In genomic region chr12:52836042-52836466, GRCh38 we compare ENCODE assay signal across 1 cellular context.
TF ChIP-seq lines count a peak whose summit lies in the region.

No MANE protein-coding gene starts in this region.

TF ChIP-seq in K562, 482 proteins besides CTCF, POLR2A, EP300 and RAD21 (continues in another document):
- TF ChIP-seq PBX2 (CRISPR knock-in tag; IDR thresholded peaks at IDR 0.05; ENCODE audit: low read depth): no peak
- no peak for TF ChIP-seq PBX2 (tag; conservative IDR thresholded peaks at IDR 0.05; ENCODE audit: low read depth)
- peak; percentile 69 for TF ChIP-seq SMARCE1 (IDR thresholded peaks at IDR 0.05)
- TF ChIP-seq STAG1 (CRISPR knock-in tag; IDR thresholded peaks at IDR 0.05; ENCODE audit: borderline replicate concordance): no peak
- TF ChIP-seq BRD9 (IDR thresholded peaks at IDR 0.05; ENCODE audit: low read depth, partially characterized antibody): no peak
- 0 out of 2 replicates have a peak, but pooled peaks have one; percentile 24 for TF ChIP-seq POLR2G (IDR thresholded peaks at IDR 0.05; ENCODE audit: low read depth, low read length)
- TF ChIP-seq NEUROD1 (IDR thresholded peaks at IDR 0.05; ENCODE audit: borderline replicate concordance, low read depth, low read length, partially characterized antibody): peak; percentile 59
- TF ChIP-seq JUN (IDR thresholded peaks at IDR 0.05; ENCODE audit: borderline replicate concordance, low read depth, low read length): peak; percentile 78
- TF ChIP-seq JUN (CRISPR knock-in tag; IDR thresholded peaks at IDR 0.05; ENCODE audit: borderline replicate concordance): no peak
- no peak for TF ChIP-seq UBTF (IDR thresholded peaks at IDR 0.05; ENCODE audit: borderline replicate concordance in 1 of 2, low read depth in 2 of 2, low read length in 2 of 2)
- 0 out of 2 replicates have a peak, but pooled peaks have one; percentile 18 for TF ChIP-seq NCOR1 (IDR thresholded peaks at IDR 0.05)
- peak in 1 of 2 experiments; percentile 12; a peak in 1 of 4 replicates for TF ChIP-seq TRIM24 (IDR thresholded peaks at IDR 0.05)
- TF ChIP-seq, protein P1, sequence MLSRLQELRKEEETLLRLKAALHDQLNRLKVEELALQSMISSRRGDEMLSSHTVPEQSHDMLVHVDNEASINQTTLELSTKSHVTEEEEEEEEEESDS (CRISPR knock-in tag; IDR thresholded peaks at IDR 0.05): no peak
- TF ChIP-seq TARDBP (IDR thresholded peaks at IDR 0.05): 0 out of 2 replicates have a peak, but pooled peaks have one; percentile 25
- TF ChIP-seq ZNF408 (CRISPR knock-in tag; IDR thresholded peaks at IDR 0.05; ENCODE audit: low read depth): no peak
- TF ChIP-seq SMARCA4 (IDR thresholded peaks at IDR 0.05): peak; percentile 71; the same call in 1 of the 2 replicates
- no peak for TF ChIP-seq PML (IDR thresholded peaks at IDR 0.05; ENCODE audit: low read length)
- TF ChIP-seq RNF2 (IDR thresholded peaks at IDR 0.05): peak; percentile 50; the same call in 1 of the 2 replicates
- no peak for TF ChIP-seq CTCFL (IDR thresholded peaks at IDR 0.05; ENCODE audit: borderline replicate concordance, insufficient read depth, low read depth, low read length, poor library complexity, severe bottlenecking)
- TF ChIP-seq, protein P2, sequence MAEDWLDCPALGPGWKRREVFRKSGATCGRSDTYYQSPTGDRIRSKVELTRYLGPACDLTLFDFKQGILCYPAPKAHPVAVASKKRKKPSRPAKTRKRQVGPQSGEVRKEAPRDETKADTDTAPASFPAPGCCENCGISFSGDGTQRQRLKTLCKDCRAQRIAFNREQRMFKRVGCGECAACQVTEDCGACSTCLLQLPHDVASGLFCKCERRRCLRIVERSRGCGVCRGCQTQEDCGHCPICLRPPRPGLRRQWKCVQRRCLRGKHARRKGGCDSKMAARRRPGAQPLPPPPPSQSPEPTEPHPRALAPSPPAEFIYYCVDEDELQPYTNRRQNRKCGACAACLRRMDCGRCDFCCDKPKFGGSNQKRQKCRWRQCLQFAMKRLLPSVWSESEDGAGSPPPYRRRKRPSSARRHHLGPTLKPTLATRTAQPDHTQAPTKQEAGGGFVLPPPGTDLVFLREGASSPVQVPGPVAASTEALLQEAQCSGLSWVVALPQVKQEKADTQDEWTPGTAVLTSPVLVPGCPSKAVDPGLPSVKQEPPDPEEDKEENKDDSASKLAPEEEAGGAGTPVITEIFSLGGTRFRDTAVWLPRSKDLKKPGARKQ (CRISPR knock-in tag; IDR thresholded peaks at IDR 0.05): no peak
- 0 out of 2 replicates have a peak, but pooled peaks have one; percentile 40 for TF ChIP-seq LEF1 (IDR thresholded peaks at IDR 0.05)
- 0 out of 2 replicates have a peak, but pooled peaks have one; percentile 17 for TF ChIP-seq SAFB (IDR thresholded peaks at IDR 0.05; ENCODE audit: borderline replicate concordance, low read depth, low read length)
- TF ChIP-seq NRF1 (conservative IDR thresholded peaks at IDR 0.05 in 1 of 2, IDR thresholded peaks at IDR 0.05 in 1 of 2): 0 out of 4 replicates have a peak, but pooled peaks of 1 of the 2 experiments have one; percentile 22
- peak; percentile 67 for TF ChIP-seq ETV1 (tag; conservative IDR thresholded peaks at IDR 0.05; ENCODE audit: low read depth)
- TF ChIP-seq DPF2 (IDR thresholded peaks at IDR 0.05): peak; percentile 61; the same call in 1 of the 2 replicates
- TF ChIP-seq GATA2 (CRISPR knock-in tag; IDR thresholded peaks at IDR 0.05): no peak
- no peak for TF ChIP-seq ZBED1 (IDR thresholded peaks at IDR 0.05)
- peak; percentile 37; the same call in 1 of the 2 replicates for TF ChIP-seq RBFOX2 (IDR thresholded peaks at IDR 0.05; ENCODE audit: low read depth, low read length)
- peak; percentile 43 for TF ChIP-seq VEZF1 (CRISPR knock-in tag; IDR thresholded peaks at IDR 0.05)
- peak in 1 of 2 experiments; percentile 50; a peak in 1 of 4 replicates for TF ChIP-seq HDAC1 (IDR thresholded peaks at IDR 0.05)
- TF ChIP-seq ZBTB2 (IDR thresholded peaks at IDR 0.05): peak; percentile 56; the same call in 1 of the 2 replicates
- peak; percentile 64; the same call in 1 of the 2 replicates for TF ChIP-seq ZBTB17 (CRISPR knock-in tag; IDR thresholded peaks at IDR 0.05)
- TF ChIP-seq CBFA2T3 (IDR thresholded peaks at IDR 0.05): peak; percentile 65
- no peak for TF ChIP-seq CC2D1A (IDR thresholded peaks at IDR 0.05)
- peak; percentile 70; the same call in 1 of the 2 replicates for TF ChIP-seq ETV5 (CRISPR knock-in tag; IDR thresholded peaks at IDR 0.05; ENCODE audit: low read depth)
- peak; percentile 66 for TF ChIP-seq CREM (IDR thresholded peaks at IDR 0.05; ENCODE audit: low read depth)
- TF ChIP-seq, protein P3, sequence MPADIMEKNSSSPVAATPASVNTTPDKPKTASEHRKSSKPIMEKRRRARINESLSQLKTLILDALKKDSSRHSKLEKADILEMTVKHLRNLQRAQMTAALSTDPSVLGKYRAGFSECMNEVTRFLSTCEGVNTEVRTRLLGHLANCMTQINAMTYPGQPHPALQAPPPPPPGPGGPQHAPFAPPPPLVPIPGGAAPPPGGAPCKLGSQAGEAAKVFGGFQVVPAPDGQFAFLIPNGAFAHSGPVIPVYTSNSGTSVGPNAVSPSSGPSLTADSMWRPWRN (IDR thresholded peaks at IDR 0.05; ENCODE audit: low read depth): no peak
- no peak for TF ChIP-seq ZNF507 (tag; conservative IDR thresholded peaks at IDR 0.05)
- TF ChIP-seq PTTG1 (tag; IDR thresholded peaks at IDR 0.05; ENCODE audit: low read depth): no peak
- TF ChIP-seq, protein P4, sequence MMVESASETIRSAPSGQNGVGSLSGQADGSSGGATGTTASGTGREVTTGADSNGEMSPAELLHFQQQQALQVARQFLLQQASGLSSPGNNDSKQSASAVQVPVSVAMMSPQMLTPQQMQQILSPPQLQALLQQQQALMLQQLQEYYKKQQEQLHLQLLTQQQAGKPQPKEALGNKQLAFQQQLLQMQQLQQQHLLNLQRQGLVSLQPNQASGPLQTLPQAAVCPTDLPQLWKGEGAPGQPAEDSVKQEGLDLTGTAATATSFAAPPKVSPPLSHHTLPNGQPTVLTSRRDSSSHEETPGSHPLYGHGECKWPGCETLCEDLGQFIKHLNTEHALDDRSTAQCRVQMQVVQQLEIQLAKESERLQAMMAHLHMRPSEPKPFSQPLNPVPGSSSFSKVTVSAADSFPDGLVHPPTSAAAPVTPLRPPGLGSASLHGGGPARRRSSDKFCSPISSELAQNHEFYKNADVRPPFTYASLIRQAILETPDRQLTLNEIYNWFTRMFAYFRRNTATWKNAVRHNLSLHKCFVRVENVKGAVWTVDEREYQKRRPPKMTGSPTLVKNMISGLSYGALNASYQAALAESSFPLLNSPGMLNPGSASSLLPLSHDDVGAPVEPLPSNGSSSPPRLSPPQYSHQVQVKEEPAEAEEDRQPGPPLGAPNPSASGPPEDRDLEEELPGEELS (CRISPR knock-in tag; IDR thresholded peaks at IDR 0.05; ENCODE audit: borderline replicate concordance): no peak
- peak; percentile 74 for TF ChIP-seq ATF3 (IDR thresholded peaks at IDR 0.05)
- TF ChIP-seq ATF3 (CRISPR knock-in tag; conservative IDR thresholded peaks at IDR 0.05): no peak
- TF ChIP-seq CBFA2T2 (conservative IDR thresholded peaks at IDR 0.05): peak; percentile 30; the same call in 1 of the 2 replicates
- peak; percentile 82 for TF ChIP-seq FOSL1 (tag; conservative IDR thresholded peaks at IDR 0.05)
- peak; percentile 75 for TF ChIP-seq ARID1B (IDR thresholded peaks at IDR 0.05)
- no peak for TF ChIP-seq C11orf30 (IDR thresholded peaks at IDR 0.05; ENCODE audit: low read depth)
- TF ChIP-seq RCOR1 (IDR thresholded peaks at IDR 0.05; ENCODE audit: borderline replicate concordance in 1 of 2, low read depth in 2 of 2, low read length in 2 of 2): no peak
- peak; percentile 61 for TF ChIP-seq JUND (IDR thresholded peaks at IDR 0.05; ENCODE audit: borderline replicate concordance, low read depth, low read length)
- peak; percentile 39; the same call in 1 of the 3 replicates for TF ChIP-seq JUND (tag; IDR thresholded peaks at IDR 0.05; ENCODE audit: borderline replicate concordance, low read depth, low read length)
- TF ChIP-seq ZNF584 (CRISPR knock-in tag; IDR thresholded peaks at IDR 0.05; ENCODE audit: low read depth): peak; percentile 17; the same call in 1 of the 2 replicates
- no peak for TF ChIP-seq ZNF778 (CRISPR knock-in tag; IDR thresholded peaks at IDR 0.05)
- peak; percentile 61 for TF ChIP-seq GABPA (tag; conservative IDR thresholded peaks at IDR 0.05; ENCODE audit: low read depth)
- 0 out of 2 replicates have a peak, but pooled peaks have one; percentile 22 for TF ChIP-seq MYNN (IDR thresholded peaks at IDR 0.05)
- no peak for TF ChIP-seq MYNN (CRISPR knock-in tag; IDR thresholded peaks at IDR 0.05)
- no peak for TF ChIP-seq PRMT5 (CRISPR knock-in tag; IDR thresholded peaks at IDR 0.05)
- TF ChIP-seq DDX20 (tag; IDR thresholded peaks at IDR 0.05; ENCODE audit: low read depth): no peak
- TF ChIP-seq EGR1 (conservative IDR thresholded peaks at IDR 0.05): peak; percentile 99
